Comparison of ENCODE assay signal across 19 cellular contexts in genomic region chr9:118693645-118694044, GRCh38.
"Had no signal": no experiment of that assay in that cellular context is flagged by ENCODE, and none has a peak within 500 bp of the region (broad histone marks: within the 10 kb centered on the region; RNA-seq: fewer than 3 reads in every experiment).

No MANE protein-coding gene starts in this region.

- H3K27me3 Mint-ChIP-seq: activated B cell treated with CpG ODN at 0.5 μM for 24 hours; activated CD4-positive, alpha-beta T cell treated with anti-CD3 and anti-CD28 coated beads, Interleukin-2, amount 10 ng/mL, durations not matched to agents 7 days and 5 days; activated naive CD4-positive, alpha-beta T cell treated with anti-CD3 and anti-CD28 coated beads, Interleukin-2, amount 10 ng/mL, durations not matched to agents 7 days and 5 days had no signal

- H3K36me3 Mint-ChIP-seq: activated naive CD4-positive, alpha-beta T cell treated with anti-CD3 and anti-CD28 coated beads, Interleukin-2, amount 10 ng/mL, durations not matched to agents 7 days and 5 days; brain; stimulated activated effector memory CD8-positive, alpha-beta T cell treated with anti-CD3 and anti-CD28 coated beads, Interleukin-12 subunit alpha, Interleukin-12 subunit beta, amount 100 ng/mL, for 72 hours had no signal

- H2AFZ ChIP-seq: parathyroid adenoma had no signal

- H3K79me2 ChIP-seq: parathyroid adenoma had no signal

- H3K27ac Mint-ChIP-seq: activated B cell treated with CpG ODN at 0.5 μM for 24 hours; activated CD4-positive, alpha-beta T cell treated with anti-CD3 and anti-CD28 coated beads, Interleukin-2, amount 10 ng/mL, durations not matched to agents 7 days and 5 days; activated naive CD4-positive, alpha-beta T cell treated with anti-CD3 and anti-CD28 coated beads, Interleukin-2, amount 10 ng/mL, durations not matched to agents 7 days and 5 days; activated T-helper 2 cell treated with anti-CD3 and anti-CD28 coated beads, Interferon-gamma antibody, Interleukin-2, Interleukin-4, amounts not matched to agents 10 μg/mL and 5 μg/mL and 100 μg/mL, durations not matched to agents 14 hours and 24 hours and 36 hours; stimulated activated effector memory CD8-positive, alpha-beta T cell treated with anti-CD3 and anti-CD28 coated beads, Interleukin-12 subunit alpha, Interleukin-12 subunit beta, amount 100 ng/mL, for 72 hours had no signal

- H3K4me1 ChIP-seq: adrenal gland, parathyroid adenoma, tibial nerve, vagina had no signal

- FAIRE-seq: TTC549 had no signal

- DNase-seq: activated B cell treated with CpG ODN at 0.5 μM for 24 hours; activated CD4-positive, alpha-beta T cell treated with anti-CD3 and anti-CD28 coated beads, Interleukin-2, amount 10 ng/mL, durations not matched to agents 7 days and 5 days; activated naive CD4-positive, alpha-beta T cell treated with anti-CD3 and anti-CD28 coated beads, Interleukin-2, amount 10 ng/mL, durations not matched to agents 7 days and 5 days; activated T-cell treated with anti-CD3 and anti-CD28 coated beads for 4 hours; adrenal gland; cerebellar nuclear complex; dermis blood vessel endothelial cell; erythroblast; left colon; right cardiac atrium; T-helper 2 cell had no signal

- H3K36me3 ChIP-seq: adrenal gland, tibial nerve, vagina had no signal

- H3K27ac ChIP-seq: adrenal gland, parathyroid adenoma, tibial nerve, vagina had no signal

- ATAC-seq: left colon; right cardiac atrium; stimulated activated effector memory CD8-positive, alpha-beta T cell treated with anti-CD3 and anti-CD28 coated beads, Interleukin-12 subunit alpha, Interleukin-12 subunit beta, amount 100 ng/mL, for 72 hours had no signal

- H3K9me3 ChIP-seq: adrenal gland, vagina had no signal

- H3K4me3 ChIP-seq: adrenal gland, tibial nerve, vagina had no signal

- H3K9me3 Mint-ChIP-seq: activated B cell treated with CpG ODN at 0.5 μM for 24 hours; activated CD4-positive, alpha-beta T cell treated with anti-CD3 and anti-CD28 coated beads, Interleukin-2, amount 10 ng/mL, durations not matched to agents 7 days and 5 days; activated T-helper 2 cell treated with anti-CD3 and anti-CD28 coated beads, Interferon-gamma antibody, Interleukin-2, Interleukin-4, amounts not matched to agents 10 μg/mL and 5 μg/mL and 100 μg/mL, durations not matched to agents 14 hours and 24 hours and 36 hours; brain had no signal

- H3K4me1 Mint-ChIP-seq: activated B cell treated with CpG ODN at 0.5 μM for 24 hours; activated CD4-positive, alpha-beta T cell treated with anti-CD3 and anti-CD28 coated beads, Interleukin-2, amount 10 ng/mL, durations not matched to agents 7 days and 5 days; activated naive CD4-positive, alpha-beta T cell treated with anti-CD3 and anti-CD28 coated beads, Interleukin-2, amount 10 ng/mL, durations not matched to agents 7 days and 5 days; neural crest cell; stimulated activated effector memory CD8-positive, alpha-beta T cell treated with anti-CD3 and anti-CD28 coated beads, Interleukin-12 subunit alpha, Interleukin-12 subunit beta, amount 100 ng/mL, for 72 hours had no signal

- H3K9ac ChIP-seq: parathyroid adenoma had no signal

- H3K4me3 Mint-ChIP-seq: activated B cell treated with CpG ODN at 0.5 μM for 24 hours; activated CD4-positive, alpha-beta T cell treated with anti-CD3 and anti-CD28 coated beads, Interleukin-2, amount 10 ng/mL, durations not matched to agents 7 days and 5 days; activated naive CD4-positive, alpha-beta T cell treated with anti-CD3 and anti-CD28 coated beads, Interleukin-2, amount 10 ng/mL, durations not matched to agents 7 days and 5 days; brain; neural crest cell; stimulated activated effector memory CD8-positive, alpha-beta T cell treated with anti-CD3 and anti-CD28 coated beads, Interleukin-12 subunit alpha, Interleukin-12 subunit beta, amount 100 ng/mL, for 72 hours had no signal

- H3K27me3 ChIP-seq: adrenal gland, tibial nerve, vagina had no signal
